Comparison of ENCODE assay signal across 11 cellular contexts in genomic region chr10:34808336-34808735, GRCh38.
"Had no signal": no experiment of that assay in that cellular context is flagged by ENCODE, and none has a peak within 500 bp of the region (broad histone marks: within the 10 kb centered on the region; RNA-seq: fewer than 3 reads in every experiment).

No MANE protein-coding gene starts in this region.

- H3K36me3 ChIP-seq: SJSA1, tibial artery had no signal

- H3K27me3 ChIP-seq: body of pancreas, SJSA1, tibial artery had no signal

- H3K4me3 Mint-ChIP-seq: activated CD4-positive, alpha-beta memory T cell treated with anti-CD3 and anti-CD28 coated beads, Interleukin-2, amount 10 ng/mL, durations not matched to agents 7 days and 5 days; activated CD4-positive, alpha-beta T cell treated with anti-CD3 and anti-CD28 coated beads for 36 hours; activated naive CD4-positive, alpha-beta T cell treated with anti-CD3 and anti-CD28 coated beads for 36 hours; stimulated activated effector memory CD8-positive, alpha-beta T cell treated with anti-CD3 and anti-CD28 coated beads, Interleukin-12 subunit alpha, Interleukin-12 subunit beta, amount 100 ng/mL, for 72 hours had no signal

- DNase-seq: activated CD4-positive, alpha-beta memory T cell treated with anti-CD3 and anti-CD28 coated beads, Interleukin-2, amount 10 ng/mL, durations not matched to agents 7 days and 5 days; activated CD4-positive, alpha-beta T cell treated with anti-CD3 and anti-CD28 coated beads for 36 hours; activated naive CD4-positive, alpha-beta T cell treated with anti-CD3 and anti-CD28 coated beads for 36 hours; dermis blood vessel endothelial cell; erythroblast; posterior cingulate gyrus; SW 1271; tibial artery had no signal

- H3K9me3 ChIP-seq: body of pancreas, SJSA1, tibial artery had no signal

- H3K36me3 Mint-ChIP-seq: stimulated activated effector memory CD8-positive, alpha-beta T cell treated with anti-CD3 and anti-CD28 coated beads, Interleukin-12 subunit alpha, Interleukin-12 subunit beta, amount 100 ng/mL, for 72 hours had no signal

- H3K4me3 ChIP-seq: body of pancreas had no signal

- H3K4me1 Mint-ChIP-seq: activated CD4-positive, alpha-beta memory T cell treated with anti-CD3 and anti-CD28 coated beads, Interleukin-2, amount 10 ng/mL, durations not matched to agents 7 days and 5 days had no signal

- H3K27ac ChIP-seq: SJSA1 had no signal

- H3K27ac Mint-ChIP-seq: activated CD4-positive, alpha-beta memory T cell treated with anti-CD3 and anti-CD28 coated beads, Interleukin-2, amount 10 ng/mL, durations not matched to agents 7 days and 5 days; activated CD4-positive, alpha-beta T cell treated with anti-CD3 and anti-CD28 coated beads for 36 hours; activated naive CD4-positive, alpha-beta T cell treated with anti-CD3 and anti-CD28 coated beads for 36 hours; stimulated activated effector memory CD8-positive, alpha-beta T cell treated with anti-CD3 and anti-CD28 coated beads, Interleukin-12 subunit alpha, Interleukin-12 subunit beta, amount 100 ng/mL, for 72 hours had no signal

- H3K9me3 Mint-ChIP-seq: activated CD4-positive, alpha-beta memory T cell treated with anti-CD3 and anti-CD28 coated beads, Interleukin-2, amount 10 ng/mL, durations not matched to agents 7 days and 5 days; activated naive CD4-positive, alpha-beta T cell treated with anti-CD3 and anti-CD28 coated beads for 36 hours; stimulated activated effector memory CD8-positive, alpha-beta T cell treated with anti-CD3 and anti-CD28 coated beads, Interleukin-12 subunit alpha, Interleukin-12 subunit beta, amount 100 ng/mL, for 72 hours had no signal
